Comparison of ENCODE assay signal across 22 cellular contexts in genomic region chr3:40717471-40717870, GRCh38.
"Had no signal": no experiment of that assay in that cellular context is flagged by ENCODE, and none has a peak within 500 bp of the region (broad histone marks: within the 10 kb centered on the region; RNA-seq: fewer than 3 reads in every experiment).

No MANE protein-coding gene starts in this region.

- H3K36me3 Mint-ChIP-seq: activated naive CD4-positive, alpha-beta T cell treated with anti-CD3 and anti-CD28 coated beads, Interleukin-2, amount 10 ng/mL, durations not matched to agents 7 days and 5 days; activated naive CD8-positive, alpha-beta T cell treated with anti-CD3 and anti-CD28 coated beads for 36 hours had no signal

- H3K4me3 ChIP-seq: cardiac muscle cell, PC-9 had no signal

- H3K36me3 ChIP-seq: brain microvascular endothelial cell, cardiac muscle cell had no signal

- H3K4me3 Mint-ChIP-seq: activated CD4-positive, alpha-beta memory T cell treated with anti-CD3 and anti-CD28 coated beads, Interleukin-2, amount 10 ng/mL, durations not matched to agents 7 days and 5 days; activated CD4-positive, alpha-beta T cell treated with anti-CD3 and anti-CD28 coated beads for 36 hours; activated naive CD4-positive, alpha-beta T cell treated with anti-CD3 and anti-CD28 coated beads, Interleukin-2, amount 10 ng/mL, durations not matched to agents 7 days and 5 days; activated naive CD8-positive, alpha-beta T cell treated with anti-CD3 and anti-CD28 coated beads for 36 hours; activated T-helper 17 cell treated with anti-CD3 and anti-CD28 coated beads, Interleukin-2, amount 50 U/mL, for 72 hours; T-helper 17 cell had no signal

- H3K4me1 Mint-ChIP-seq: activated CD4-positive, alpha-beta T cell treated with anti-CD3 and anti-CD28 coated beads for 36 hours; activated naive CD4-positive, alpha-beta T cell treated with anti-CD3 and anti-CD28 coated beads, Interleukin-2, amount 10 ng/mL, durations not matched to agents 7 days and 5 days; activated naive CD8-positive, alpha-beta T cell treated with anti-CD3 and anti-CD28 coated beads for 36 hours; activated T-helper 17 cell treated with anti-CD3 and anti-CD28 coated beads, Interleukin-2, amount 50 U/mL, for 72 hours had no signal

- H3K27ac Mint-ChIP-seq: activated CD4-positive, alpha-beta memory T cell treated with anti-CD3 and anti-CD28 coated beads, Interleukin-2, amount 10 ng/mL, durations not matched to agents 7 days and 5 days; activated CD4-positive, alpha-beta T cell treated with anti-CD3 and anti-CD28 coated beads for 36 hours; activated naive CD4-positive, alpha-beta T cell treated with anti-CD3 and anti-CD28 coated beads, Interleukin-2, amount 10 ng/mL, durations not matched to agents 7 days and 5 days; activated naive CD8-positive, alpha-beta T cell treated with anti-CD3 and anti-CD28 coated beads for 36 hours; activated T-helper 17 cell treated with anti-CD3 and anti-CD28 coated beads, Interleukin-2, amount 50 U/mL, for 72 hours; T-helper 17 cell had no signal

- ATAC-seq: activated CD4-positive, alpha-beta T cell treated with anti-CD3 and anti-CD28 coated beads for 36 hours; activated T-helper 17 cell treated with anti-CD3 and anti-CD28 coated beads, Interleukin-2, amount 50 U/mL, for 72 hours; T-helper 17 cell had no signal

- H3K4me2 ChIP-seq: PC-9 had no signal

- DNase-seq: activated CD4-positive, alpha-beta memory T cell treated with anti-CD3 and anti-CD28 coated beads, Interleukin-2, amount 10 ng/mL, durations not matched to agents 7 days and 5 days; activated CD4-positive, alpha-beta T cell treated with anti-CD3 and anti-CD28 coated beads for 36 hours; activated CD4-positive, alpha-beta T cell treated with anti-CD3 and anti-CD28 coated beads, Interleukin-2, amount 50 U/mL, for 1 hour; activated gamma-delta T cell treated with Interleukin-2 at 50 U/mL for 16 hours; activated naive CD4-positive, alpha-beta T cell treated with anti-CD3 and anti-CD28 coated beads, Interleukin-2, amount 10 ng/mL, durations not matched to agents 7 days and 5 days; activated naive CD8-positive, alpha-beta T cell treated with anti-CD3 and anti-CD28 coated beads for 36 hours; activated T-cell treated with anti-CD3 and anti-CD28 coated beads for 4 hours; activated T-cell treated with anti-CD3 and anti-CD28 coated beads, Interleukin-2, amount 50 U/mL, for 48 hours; brain microvascular endothelial cell; IMR-90; Kasumi-1; KBM-7; NCI-H1092; NCI-H1417; NCI-H1930; NCI-H446; PC-9; SHP77 treated with DMSO at 0.1 percent for 48 hours; T-helper 17 cell; T-helper 9 cell had no signal

- H2AFZ ChIP-seq: PC-9 had no signal

- H3K9me3 Mint-ChIP-seq: activated CD4-positive, alpha-beta memory T cell treated with anti-CD3 and anti-CD28 coated beads, Interleukin-2, amount 10 ng/mL, durations not matched to agents 7 days and 5 days; activated naive CD4-positive, alpha-beta T cell treated with anti-CD3 and anti-CD28 coated beads, Interleukin-2, amount 10 ng/mL, durations not matched to agents 7 days and 5 days; activated naive CD8-positive, alpha-beta T cell treated with anti-CD3 and anti-CD28 coated beads for 36 hours; activated T-helper 17 cell treated with anti-CD3 and anti-CD28 coated beads, Interleukin-2, amount 50 U/mL, for 72 hours had no signal

- H3K27ac ChIP-seq: brain microvascular endothelial cell, cardiac muscle cell, PC-9 had no signal
